In genomic region chr1:201939271-201939973, GRCh38 we compare ENCODE assay signal across 1 cellular context.
TF ChIP-seq lines count a peak whose summit lies in the region.

No MANE protein-coding gene starts in this region.

TF ChIP-seq in K562, 482 proteins besides CTCF, POLR2A, EP300 and RAD21 (continued from another document and continues in another):
- TF ChIP-seq MNT (conservative IDR thresholded peaks at IDR 0.05) (0 out of 4 replicates have a peak, but pooled peaks of 1 of the 2 experiments have one; percentile 27), KAT8 (IDR thresholded peaks at IDR 0.05; ENCODE audit: low read depth) (no peak), BRD9 (IDR thresholded peaks at IDR 0.05; ENCODE audit: low read depth, partially characterized antibody) (no peak), CHCHD3 (CRISPR knock-in tag; IDR thresholded peaks at IDR 0.05) (no peak), CHAMP1 (IDR thresholded peaks at IDR 0.05) (no peak), EGR1 (conservative IDR thresholded peaks at IDR 0.05) (no peak), ZNF384 (IDR thresholded peaks at IDR 0.05; ENCODE audit: low read depth, low read length) (no peak), CEBPG (CRISPR knock-in tag; IDR thresholded peaks at IDR 0.05) (no peak), CEBPG (tag; conservative IDR thresholded peaks at IDR 0.05 in 1 of 2, IDR thresholded peaks at IDR 0.05 in 1 of 2) (no peak), SMAD1 (IDR thresholded peaks at IDR 0.05; ENCODE audit: low read depth, low read length, partially characterized antibody) (no peak), ZBED1 (IDR thresholded peaks at IDR 0.05) (no peak), HMGN3 (IDR thresholded peaks at IDR 0.05; ENCODE audit: borderline replicate concordance, extremely low read depth, insufficient read length, low read depth, low read length) (no peak), RBM22 (IDR thresholded peaks at IDR 0.05; ENCODE audit: low read depth, low read length, poor library complexity, severe bottlenecking) (no peak), C11orf30 (IDR thresholded peaks at IDR 0.05; ENCODE audit: low read depth) (peak; percentile 74), IRF1 (CRISPR knock-in tag; IDR thresholded peaks at IDR 0.05; ENCODE audit: borderline replicate concordance) (no peak), PCBP2 (IDR thresholded peaks at IDR 0.05; ENCODE audit: low read depth, low read length, poor library complexity, severe bottlenecking) (no peak), SETDB1 (IDR thresholded peaks at IDR 0.05; ENCODE audit: low read length) (no peak), NBN (IDR thresholded peaks at IDR 0.05; ENCODE audit: low read depth) (no peak), FOXK2 (conservative IDR thresholded peaks at IDR 0.05 in 1 of 2, IDR thresholded peaks at IDR 0.05 in 1 of 2; ENCODE audit: low read depth in 2 of 2) (0 out of 4 replicates have a peak, but pooled peaks have one; percentile 15 to 49), ZNF668 (CRISPR knock-in tag; IDR thresholded peaks at IDR 0.05) (no peak), MTA1 (IDR thresholded peaks at IDR 0.05; ENCODE audit: borderline replicate concordance) (no peak), MEIS2 (IDR thresholded peaks at IDR 0.05; ENCODE audit: partially characterized antibody) (peak; percentile 39), ZFP1 (CRISPR knock-in tag; IDR thresholded peaks at IDR 0.05) (no peak), TEAD4 (IDR thresholded peaks at IDR 0.05; ENCODE audit: low read length) (no peak), TEAD4 (CRISPR knock-in tag; IDR thresholded peaks at IDR 0.05; ENCODE audit: borderline replicate concordance) (no peak), FIP1L1 (IDR thresholded peaks at IDR 0.05; ENCODE audit: low read depth, low read length, poor library complexity, severe bottlenecking) (no peak), SIN3B (IDR thresholded peaks at IDR 0.05; ENCODE audit: low read depth) (no peak), ERF (CRISPR knock-in tag; IDR thresholded peaks at IDR 0.05) (no peak), FOXP1 (CRISPR knock-in tag; IDR thresholded peaks at IDR 0.05) (no peak), ZNF785 (CRISPR knock-in tag; IDR thresholded peaks at IDR 0.05) (no peak), ZNF445 (CRISPR knock-in tag; IDR thresholded peaks at IDR 0.05; ENCODE audit: low read depth) (no peak), EZH2 (IDR thresholded peaks at IDR 0.05; ENCODE audit: borderline replicate concordance, low read depth, low read length) (no peak), YY1 (IDR thresholded peaks at IDR 0.05; ENCODE audit: borderline replicate concordance in 1 of 3, control insufficient read depth in 1 of 3, extremely low read depth in 1 of 3, insufficient read depth in 3 of 3, insufficient read length in 1 of 3, insufficient replicate concordance in 2 of 3, low read depth in 1 of 3, low read length in 2 of 3) (no peak), ZNF197 (CRISPR knock-in tag; IDR thresholded peaks at IDR 0.05; ENCODE audit: low read depth) (no peak), RFX1 (IDR thresholded peaks at IDR 0.05) (no peak), USF1 (CRISPR knock-in tag; IDR thresholded peaks at IDR 0.05) (no peak), CSDE1 (IDR thresholded peaks at IDR 0.05) (no peak), RB1 (IDR thresholded peaks at IDR 0.05; ENCODE audit: low read depth) (no peak), XRCC5 (IDR thresholded peaks at IDR 0.05; ENCODE audit: low read depth, low read length) (no peak), RBM17 (IDR thresholded peaks at IDR 0.05; ENCODE audit: borderline replicate concordance, low read depth, low read length) (no peak), BCL6 (CRISPR knock-in tag; IDR thresholded peaks at IDR 0.05) (no peak), SLC30A9 (CRISPR knock-in tag; IDR thresholded peaks at IDR 0.05) (no peak), SP2 (IDR thresholded peaks at IDR 0.05; ENCODE audit: extremely low read depth, low read depth, low read length, poor library complexity, severe bottlenecking) (no peak), WHSC1 (IDR thresholded peaks at IDR 0.05; ENCODE audit: low read length) (no peak), ATF6 (CRISPR knock-in tag; IDR thresholded peaks at IDR 0.05) (no peak), NR2C1 (IDR thresholded peaks at IDR 0.05) (no peak), NR2C1 (tag; IDR thresholded peaks at IDR 0.05) (no peak), ZNF316 (IDR thresholded peaks at IDR 0.05) (peak; percentile 87)
- TF ChIP-seq, protein P1, sequence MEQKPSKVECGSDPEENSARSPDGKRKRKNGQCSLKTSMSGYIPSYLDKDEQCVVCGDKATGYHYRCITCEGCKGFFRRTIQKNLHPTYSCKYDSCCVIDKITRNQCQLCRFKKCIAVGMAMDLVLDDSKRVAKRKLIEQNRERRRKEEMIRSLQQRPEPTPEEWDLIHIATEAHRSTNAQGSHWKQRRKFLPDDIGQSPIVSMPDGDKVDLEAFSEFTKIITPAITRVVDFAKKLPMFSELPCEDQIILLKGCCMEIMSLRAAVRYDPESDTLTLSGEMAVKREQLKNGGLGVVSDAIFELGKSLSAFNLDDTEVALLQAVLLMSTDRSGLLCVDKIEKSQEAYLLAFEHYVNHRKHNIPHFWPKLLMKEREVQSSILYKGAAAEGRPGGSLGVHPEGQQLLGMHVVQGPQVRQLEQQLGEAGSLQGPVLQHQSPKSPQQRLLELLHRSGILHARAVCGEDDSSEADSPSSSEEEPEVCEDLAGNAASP (IDR thresholded peaks at IDR 0.05) = no peak
- TF ChIP-seq, protein P2, sequence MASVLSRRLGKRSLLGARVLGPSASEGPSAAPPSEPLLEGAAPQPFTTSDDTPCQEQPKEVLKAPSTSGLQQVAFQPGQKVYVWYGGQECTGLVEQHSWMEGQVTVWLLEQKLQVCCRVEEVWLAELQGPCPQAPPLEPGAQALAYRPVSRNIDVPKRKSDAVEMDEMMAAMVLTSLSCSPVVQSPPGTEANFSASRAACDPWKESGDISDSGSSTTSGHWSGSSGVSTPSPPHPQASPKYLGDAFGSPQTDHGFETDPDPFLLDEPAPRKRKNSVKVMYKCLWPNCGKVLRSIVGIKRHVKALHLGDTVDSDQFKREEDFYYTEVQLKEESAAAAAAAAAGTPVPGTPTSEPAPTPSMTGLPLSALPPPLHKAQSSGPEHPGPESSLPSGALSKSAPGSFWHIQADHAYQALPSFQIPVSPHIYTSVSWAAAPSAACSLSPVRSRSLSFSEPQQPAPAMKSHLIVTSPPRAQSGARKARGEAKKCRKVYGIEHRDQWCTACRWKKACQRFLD (CRISPR knock-in tag; IDR thresholded peaks at IDR 0.05) = no peak
- TF ChIP-seq, protein P3, sequence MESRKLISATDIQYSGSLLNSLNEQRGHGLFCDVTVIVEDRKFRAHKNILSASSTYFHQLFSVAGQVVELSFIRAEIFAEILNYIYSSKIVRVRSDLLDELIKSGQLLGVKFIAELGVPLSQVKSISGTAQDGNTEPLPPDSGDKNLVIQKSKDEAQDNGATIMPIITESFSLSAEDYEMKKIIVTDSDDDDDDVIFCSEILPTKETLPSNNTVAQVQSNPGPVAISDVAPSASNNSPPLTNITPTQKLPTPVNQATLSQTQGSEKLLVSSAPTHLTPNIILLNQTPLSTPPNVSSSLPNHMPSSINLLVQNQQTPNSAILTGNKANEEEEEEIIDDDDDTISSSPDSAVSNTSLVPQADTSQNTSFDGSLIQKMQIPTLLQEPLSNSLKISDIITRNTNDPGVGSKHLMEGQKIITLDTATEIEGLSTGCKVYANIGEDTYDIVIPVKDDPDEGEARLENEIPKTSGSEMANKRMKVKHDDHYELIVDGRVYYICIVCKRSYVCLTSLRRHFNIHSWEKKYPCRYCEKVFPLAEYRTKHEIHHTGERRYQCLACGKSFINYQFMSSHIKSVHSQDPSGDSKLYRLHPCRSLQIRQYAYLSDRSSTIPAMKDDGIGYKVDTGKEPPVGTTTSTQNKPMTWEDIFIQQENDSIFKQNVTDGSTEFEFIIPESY (CRISPR knock-in tag; IDR thresholded peaks at IDR 0.05) = peak; percentile 32; the same call in 1 of the 2 replicates
- TF ChIP-seq, protein P4, sequence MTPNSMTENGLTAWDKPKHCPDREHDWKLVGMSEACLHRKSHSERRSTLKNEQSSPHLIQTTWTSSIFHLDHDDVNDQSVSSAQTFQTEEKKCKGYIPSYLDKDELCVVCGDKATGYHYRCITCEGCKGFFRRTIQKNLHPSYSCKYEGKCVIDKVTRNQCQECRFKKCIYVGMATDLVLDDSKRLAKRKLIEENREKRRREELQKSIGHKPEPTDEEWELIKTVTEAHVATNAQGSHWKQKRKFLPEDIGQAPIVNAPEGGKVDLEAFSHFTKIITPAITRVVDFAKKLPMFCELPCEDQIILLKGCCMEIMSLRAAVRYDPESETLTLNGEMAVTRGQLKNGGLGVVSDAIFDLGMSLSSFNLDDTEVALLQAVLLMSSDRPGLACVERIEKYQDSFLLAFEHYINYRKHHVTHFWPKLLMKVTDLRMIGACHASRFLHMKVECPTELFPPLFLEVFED (CRISPR knock-in tag; conservative IDR thresholded peaks at IDR 0.05) = no peak
- TF ChIP-seq, protein P5, sequence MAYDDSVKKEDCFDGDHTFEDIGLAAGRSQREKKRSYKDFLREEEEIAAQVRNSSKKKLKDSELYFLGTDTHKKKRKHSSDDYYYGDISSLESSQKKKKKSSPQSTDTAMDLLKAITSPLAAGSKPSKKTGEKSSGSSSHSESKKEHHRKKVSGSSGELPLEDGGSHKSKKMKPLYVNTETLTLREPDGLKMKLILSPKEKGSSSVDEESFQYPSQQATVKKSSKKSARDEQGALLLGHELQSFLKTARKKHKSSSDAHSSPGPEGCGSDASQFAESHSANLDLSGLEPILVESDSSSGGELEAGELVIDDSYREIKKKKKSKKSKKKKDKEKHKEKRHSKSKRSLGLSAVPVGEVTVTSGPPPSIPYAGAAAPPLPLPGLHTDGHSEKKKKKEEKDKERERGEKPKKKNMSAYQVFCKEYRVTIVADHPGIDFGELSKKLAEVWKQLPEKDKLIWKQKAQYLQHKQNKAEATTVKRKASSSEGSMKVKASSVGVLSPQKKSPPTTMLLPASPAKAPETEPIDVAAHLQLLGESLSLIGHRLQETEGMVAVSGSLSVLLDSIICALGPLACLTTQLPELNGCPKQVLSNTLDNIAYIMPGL (CRISPR knock-in tag; IDR thresholded peaks at IDR 0.05) = no peak
- TF ChIP-seq, protein P6, sequence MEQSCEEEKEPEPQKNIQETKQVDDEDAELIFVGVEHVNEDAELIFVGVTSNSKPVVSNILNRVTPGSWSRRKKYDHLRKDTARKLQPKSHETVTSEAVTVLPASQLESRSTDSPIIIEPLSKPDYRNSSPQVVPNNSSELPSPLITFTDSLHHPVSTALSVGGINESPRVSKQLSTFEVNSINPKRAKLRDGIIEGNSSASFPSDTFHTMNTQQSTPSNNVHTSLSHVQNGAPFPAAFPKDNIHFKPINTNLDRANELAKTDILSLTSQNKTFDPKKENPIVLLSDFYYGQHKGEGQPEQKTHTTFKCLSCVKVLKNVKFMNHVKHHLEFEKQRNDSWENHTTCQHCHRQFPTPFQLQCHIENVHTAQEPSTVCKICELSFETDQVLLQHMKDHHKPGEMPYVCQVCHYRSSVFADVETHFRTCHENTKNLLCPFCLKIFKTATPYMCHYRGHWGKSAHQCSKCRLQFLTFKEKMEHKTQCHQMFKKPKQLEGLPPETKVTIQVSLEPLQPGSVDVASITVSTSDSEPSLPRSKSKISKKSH (CRISPR knock-in tag; IDR thresholded peaks at IDR 0.05) = no peak
